16 cellular contexts compared by ENCODE assay signal in the genomic region with DNA sequence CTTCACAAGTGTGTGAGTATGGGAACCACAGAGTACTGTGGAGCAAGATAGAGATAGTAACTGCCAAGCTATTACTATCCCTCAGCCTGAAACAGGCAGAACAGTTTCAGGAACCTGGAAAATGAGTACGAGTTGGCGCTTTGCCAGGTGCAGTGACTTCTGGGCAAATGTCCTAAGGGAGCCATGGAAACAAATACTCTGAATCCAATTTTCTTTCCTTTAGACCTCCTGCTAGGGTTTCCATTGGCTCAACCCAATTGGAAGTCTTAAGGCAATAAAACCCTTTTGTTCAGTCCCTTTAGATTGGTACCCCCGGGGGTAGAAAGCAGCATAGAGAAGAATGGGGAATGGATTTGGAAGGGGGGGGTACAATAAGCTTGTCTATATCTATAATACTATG.
DNase-seq lines count a peak whose midpoint lies in the region; ATAC-seq, FAIRE-seq and TF ChIP-seq lines count a peak whose summit lies in the region.
"Had no signal": no experiment of that assay in that cellular context is flagged by ENCODE, and none has a peak within 500 bp of the region (broad histone marks: within the 10 kb centered on the region; RNA-seq: fewer than 3 reads in every experiment).

No MANE protein-coding gene starts in this region.

- FAIRE-seq in GM19239 (lab: Jason Lieb, UNC) = no peak
- FAIRE-seq: pancreas, TTC549 had no signal

- peak; percentile 35 for DNase-seq in Ammon's horn (ENCODE audit: low spot score)
- peak; percentile 7 for DNase-seq in LNCaP clone FGC (ENCODE audit: low read depth)
- peak; percentile 4 for DNase-seq in NCI-H2196 treated with DMSO at 0.1 percent for 48 hours (lab: John Stamatoyannopoulos, UW; ENCODE audit: unreplicated experiment)
- peak; percentile 13 for DNase-seq in globus pallidus (ENCODE audit: low spot score)
- no peak for DNase-seq in DMS53 treated with DMSO at 0.1 percent for 48 hours (lab: John Stamatoyannopoulos, UW; ENCODE audit: unreplicated experiment)
- no peak for DNase-seq in GM19239 (ENCODE audit: insufficient read length, low spot score)
- DNase-seq in activated CD8-positive, alpha-beta memory T cell treated with anti-CD3 and anti-CD28 coated beads, Interleukin-2, amount 50 U/mL, for 4 hours = no peak
- DNase-seq: activated CD4-positive, alpha-beta T cell treated with anti-CD3 and anti-CD28 coated beads, Interleukin-2, amount 50 U/mL, for 48 hours; activated T-cell treated with anti-CD3 and anti-CD28 coated beads, Interleukin-2, amount 50 U/mL, for 72 hours; Calu3; effector memory CD4-positive, alpha-beta T cell; left ventricle myocardium inferior; pancreas had no signal

- TF ChIP-seq CTCF in LNCaP clone FGC (IDR thresholded peaks at IDR 0.05; ENCODE audit: control insufficient read depth, extremely low read depth, insufficient read depth) = no peak

- no peak for ATAC-seq in HG03025 (IDR thresholded peaks at IDR 0.05; ENCODE audit: low FRiP score, unreplicated experiment)
- ATAC-seq: activated T-cell treated with anti-CD3 and anti-CD28 coated beads, Interleukin-2, amount 50 U/mL, for 72 hours; pancreas; stimulated activated memory B cell treated with anti-CD40 and anti-IgM and Interleukin-4, amounts not matched to agents 10 μg/mL and 1 μg/mL and 100 μg/mL, for 72 hours had no signal

- H3K4me3 ChIP-seq in LNCaP clone FGC (ENCODE audit: low read depth, low read length) = no peak overlapping the region
- H3K4me3 ChIP-seq: left ventricle myocardium inferior, pancreas had no signal

Comparison
In these comparisons a context has a peak if more than half of its experiments do, and no peak if none do; other contexts are left out.
1. DNase-seq: peak in Ammon's horn (single experiment), LNCaP clone FGC (single experiment), NCI-H2196 treated with DMSO at 0.1 percent for 48 hours (single experiment) and globus pallidus (single experiment); none in DMS53 treated with DMSO at 0.1 percent for 48 hours (single experiment), GM19239 (single experiment) and activated CD8-positive, alpha-beta memory T cell treated with anti-CD3 and anti-CD28 coated beads, Interleukin-2, amount 50 U/mL, for 4 hours (single experiment).